Comparison of ENCODE assay signal across 17 cellular contexts in genomic region chr2:239579081-239579480, GRCh38.
DNase-seq lines count a peak whose midpoint lies in the region; ATAC-seq, FAIRE-seq and TF ChIP-seq lines count a peak whose summit lies in the region.
"Had no signal": no experiment of that assay in that cellular context is flagged by ENCODE, and none has a peak within 500 bp of the region (broad histone marks: within the 10 kb centered on the region; RNA-seq: fewer than 3 reads in every experiment).

No MANE protein-coding gene starts in this region.

- no peak overlapping the region for H3K4me3 Mint-ChIP-seq in Caco-2 (ENCODE audit: unreplicated experiment)
- H3K4me3 Mint-ChIP-seq: CD8-positive, alpha-beta T cell had no signal

- BruUV-seq in Caco-2 (replicated peaks; lab: Mats Ljungman, UMichigan) (no TSS peak), HepG2 (replicated peaks; lab: Mats Ljungman, UMichigan) (no TSS peak)

- no peaks in the 10 kb centered on the region for H3K27me3 Mint-ChIP-seq in Caco-2 (ENCODE audit: insufficient read depth, unreplicated experiment)

- no peak for TF ChIP-seq POLR2A in HepG2 (IDR thresholded peaks at IDR 0.05; ENCODE audit: insufficient read depth in 1 of 2, low read depth in 2 of 2, low read length in 2 of 2)

- ATAC-seq in Right ventricle myocardium inferior (no peak), heart right ventricle (no peak), HepG2 (no peak), upper lobe of right lung (no peak)
- ATAC-seq: CD8-positive, alpha-beta T cell had no signal

- CTCF ChIA-PET in Caco-2 (lab: Charles Lee) (no interaction called here), HepG2 (lab: Yijun Ruan, JAX; ENCODE audit: low intra/inter-chr PET ratio, low total read pairs) (no interaction called here)

- H3K27ac ChIP-seq in heart right ventricle = no peak overlapping the region
- H3K27ac ChIP-seq in HepG2 (ENCODE audit: extremely low read length, insufficient read depth, low read length) = no peak overlapping the region
- H3K27ac ChIP-seq in upper lobe of right lung = no peak overlapping the region
- H3K27ac ChIP-seq: C4-2B had no signal

- H3K4me1 Mint-ChIP-seq in Caco-2 (ENCODE audit: low read depth, unreplicated experiment) = peaks cover 14% of the 10 kb centered on the region

- TF ChIP-seq CTCF in heart right ventricle (IDR thresholded peaks at IDR 0.05) (no peak), Caco-2 (IDR thresholded peaks at IDR 0.05; ENCODE audit: insufficient read depth in 1 of 2, low read depth in 1 of 2, low read length in 1 of 2, severe bottlenecking in 1 of 2, unreplicated experiment in 1 of 2) (no peak), HepG2 (CRISPR knock-in tag; IDR thresholded peaks at IDR 0.05) (no peak; the same call in 1 of the 2 replicates), upper lobe of right lung (IDR thresholded peaks at IDR 0.05) (no peak)

- H3K9me3 Mint-ChIP-seq in Caco-2 (ENCODE audit: unreplicated experiment) = no peaks in the 10 kb centered on the region
- H3K9me3 Mint-ChIP-seq: CD8-positive, alpha-beta T cell had no signal

- TF ChIP-seq RAD21 in HepG2 (CRISPR knock-in tag; IDR thresholded peaks at IDR 0.05) = no peak

- no peaks in the 10 kb centered on the region for H3K4me1 ChIP-seq in heart right ventricle
- peaks cover 16% of the 10 kb centered on the region; the same call in 1 of the 2 replicates for H3K4me1 ChIP-seq in Caco-2
- H3K4me1 ChIP-seq in HepG2 (ENCODE audit: insufficient read depth, low read length) = peaks cover 62% of the 10 kb centered on the region
- no peaks in the 10 kb centered on the region for H3K4me1 ChIP-seq in upper lobe of right lung
- H3K4me1 ChIP-seq: HAP-1 had no signal

- H3K4me2 ChIP-seq in HepG2 (ENCODE audit: low read depth, low read length) = no peak overlapping the region

- H3K27ac Mint-ChIP-seq in Caco-2 (ENCODE audit: unreplicated experiment) = peak overlapping the region; percentile 78
- H3K27ac Mint-ChIP-seq: CD8-positive, alpha-beta T cell had no signal

- no peaks in the 10 kb centered on the region for H4K20me1 ChIP-seq in HepG2 (ENCODE audit: insufficient read depth, low read length)

- H2AFZ ChIP-seq in HepG2 (ENCODE audit: low read length) = no peak overlapping the region

- POLR2A ChIA-PET in Caco-2 (lab: Charles Lee) = no interaction called here
- POLR2A ChIA-PET in HepG2 (lab: Yijun Ruan, JAX) = no interaction called here

- intact Hi-C loops in Right ventricle myocardium inferior (cut with DNase I) = no loop called here
- intact Hi-C loops in heart right ventricle (cut with DNase I) = no loop called here
- intact Hi-C loops in Caco-2 (cut with micrococcal nuclease; ENCODE audit: unreplicated experiment) = loop anchor here (10.0 kb wide), 1 partner anchor 174 kb away; the partner anchor contains the start of gene HDAC4
- intact Hi-C loops in HepG2 (cut with micrococcal nuclease; ENCODE audit: unreplicated experiment) = no loop called here
- intact Hi-C loops in upper lobe of right lung (cut with DNase I) = no loop called here

- H3K36me3 Mint-ChIP-seq in Caco-2 (ENCODE audit: insufficient read depth, unreplicated experiment) = peaks cover 7% of the 10 kb centered on the region
- H3K36me3 Mint-ChIP-seq: CD8-positive, alpha-beta T cell had no signal

- H3K27me3 ChIP-seq in heart right ventricle (peaks cover 0 to 48% (median 33%) of the 10 kb centered on the region in 7 donors), Caco-2 (replicated peaks; ENCODE audit: control insufficient read depth, insufficient read depth, low read length) (no peaks in the 10 kb centered on the region), HepG2 (ENCODE audit: control insufficient read depth in 1 of 2, insufficient read depth in 2 of 2, low read length in 2 of 2) (peaks cover 7 to 29% of the 10 kb centered on the region in 2 experiments; a peak in 3 of 5 replicates), upper lobe of right lung (no peaks in the 10 kb centered on the region)

- TF ChIP-seq EP300 in HepG2 (IDR thresholded peaks at IDR 0.05; ENCODE audit: low read depth in 2 of 2, low read length in 2 of 2) = no peak
- no peak for TF ChIP-seq EP300 in HepG2 (CRISPR knock-in tag; IDR thresholded peaks at IDR 0.05; ENCODE audit: borderline replicate concordance)

- FAIRE-seq in HepG2 (lab: Jason Lieb, UNC) (no peak), urothelium cell line (lab: Jason Lieb, UNC) (no peak)
- FAIRE-seq: GM19239, H1 had no signal

- no peaks in the 10 kb centered on the region for H3K79me2 ChIP-seq in HepG2 (ENCODE audit: insufficient read depth, low read length)

- no peak overlapping the region for H3K4me3 ChIP-seq in heart right ventricle
- H3K4me3 ChIP-seq in Caco-2 (ENCODE audit: low read depth, low read length) = no peak overlapping the region
- no peak overlapping the region for H3K4me3 ChIP-seq in HepG2 (replicated peaks in 1 of 3; ENCODE audit: insufficient read depth in 1 of 3, low read depth in 2 of 3, low read length in 3 of 3)
- no peak overlapping the region for H3K4me3 ChIP-seq in upper lobe of right lung
- H3K4me3 ChIP-seq: HAP-1 had no signal

- in situ Hi-C loops in HepG2 (cut with HindIII; ENCODE audit: extremely low pct_ligation_motif_present, low pct_unique_long_range_greater_than_20kb) = no loop called here

- peak; percentile 55 for DNase-seq in Right ventricle myocardium inferior (ENCODE audit: missing footprints)
- DNase-seq in heart right ventricle = no peak
- no peak for DNase-seq in Caco-2
- DNase-seq in HepG2 (ENCODE audit: low spot score) = no peak
- peak; percentile 40 for DNase-seq in upper lobe of right lung
- no peak for DNase-seq in urothelium cell line (ENCODE audit: low spot score)
- DNase-seq in GM19240 (ENCODE audit: insufficient read length, low spot score) = no peak
- DNase-seq in NCI-H524 (lab: John Stamatoyannopoulos, UW) = no peak
- DNase-seq: 8988T; ACHN; CD8-positive, alpha-beta T cell; COR-L47; GF-D8 had no signal

- H3K9ac ChIP-seq in HepG2 (ENCODE audit: insufficient read depth, low read depth, low read length) = no peak overlapping the region

- H3K9me3 ChIP-seq in heart right ventricle (peaks cover 0 to 7% (median 0%) of the 10 kb centered on the region in 11 donors), Caco-2 (no peaks in the 10 kb centered on the region), HepG2 (ENCODE audit: low read length) (peaks cover 7% of the 10 kb centered on the region; the same call in 1 of the 2 replicates), upper lobe of right lung (no peaks in the 10 kb centered on the region)
- H3K9me3 ChIP-seq: HAP-1 had no signal

- 93 to 95% methylated on average over 12 of the region's 12 CpGs for WGBS in heart right ventricle, 2 donors
- WGBS in HepG2 (ENCODE audit: low lambda C conversion rate) = 49% methylated on average over 11 of the region's 12 CpGs

- no peaks in the 10 kb centered on the region for H3K36me3 ChIP-seq in heart right ventricle
- no peaks in the 10 kb centered on the region for H3K36me3 ChIP-seq in Caco-2 (ENCODE audit: control insufficient read depth, insufficient read depth, low read length)
- H3K36me3 ChIP-seq in HepG2 (replicated peaks in 1 of 2; ENCODE audit: control insufficient read depth in 1 of 2, insufficient read depth in 2 of 2, low read length in 2 of 2) = no peaks in the 10 kb centered on the region
- H3K36me3 ChIP-seq in upper lobe of right lung = no peaks in the 10 kb centered on the region
- H3K36me3 ChIP-seq: HAP-1 had no signal

TF ChIP-seq in HepG2, 621 proteins besides CTCF, POLR2A, EP300 and RAD21 (continues in another document):
- 0 out of 2 replicates have a peak, but pooled peaks have one; percentile 36 for TF ChIP-seq NFKB2 (CRISPR knock-in tag; IDR thresholded peaks at IDR 0.05; ENCODE audit: borderline replicate concordance)
- TF ChIP-seq ZNF274 (CRISPR knock-in tag; IDR thresholded peaks at IDR 0.05) = no peak
- TF ChIP-seq NR2F1 (CRISPR knock-in tag; IDR thresholded peaks at IDR 0.05) = no peak
- TF ChIP-seq ZFX (CRISPR knock-in tag; IDR thresholded peaks at IDR 0.05; ENCODE audit: low read depth) = 0 out of 2 replicates have a peak, but pooled peaks have one; percentile 11
- TF ChIP-seq ZFP62 (CRISPR knock-in tag; IDR thresholded peaks at IDR 0.05) = no peak
- TF ChIP-seq ELF1 (CRISPR knock-in tag; IDR thresholded peaks at IDR 0.05) = peak; percentile 39; the same call in 1 of the 2 replicates
- no peak for TF ChIP-seq ZNF121 (CRISPR knock-in tag; IDR thresholded peaks at IDR 0.05)
- 0 out of 2 replicates have a peak, but pooled peaks have one; percentile 66 for TF ChIP-seq HNRNPL (IDR thresholded peaks at IDR 0.05; ENCODE audit: low read depth, low read length)
- TF ChIP-seq ZBTB3 (CRISPR knock-in tag; IDR thresholded peaks at IDR 0.05; ENCODE audit: borderline replicate concordance, low read depth) = no peak
- TF ChIP-seq GABPA (IDR thresholded peaks at IDR 0.05; ENCODE audit: low read depth, low read length) = no peak
- no peak for TF ChIP-seq GABPA (CRISPR knock-in tag; IDR thresholded peaks at IDR 0.05; ENCODE audit: low read depth)
- peak; percentile 42; the same call in 1 of the 2 replicates for TF ChIP-seq ZFY (CRISPR knock-in tag; IDR thresholded peaks at IDR 0.05)
- TF ChIP-seq RXRA (CRISPR knock-in tag; IDR thresholded peaks at IDR 0.05) = 0 out of 2 replicates have a peak, but pooled peaks have one; percentile 30
- TF ChIP-seq, protein P1, sequence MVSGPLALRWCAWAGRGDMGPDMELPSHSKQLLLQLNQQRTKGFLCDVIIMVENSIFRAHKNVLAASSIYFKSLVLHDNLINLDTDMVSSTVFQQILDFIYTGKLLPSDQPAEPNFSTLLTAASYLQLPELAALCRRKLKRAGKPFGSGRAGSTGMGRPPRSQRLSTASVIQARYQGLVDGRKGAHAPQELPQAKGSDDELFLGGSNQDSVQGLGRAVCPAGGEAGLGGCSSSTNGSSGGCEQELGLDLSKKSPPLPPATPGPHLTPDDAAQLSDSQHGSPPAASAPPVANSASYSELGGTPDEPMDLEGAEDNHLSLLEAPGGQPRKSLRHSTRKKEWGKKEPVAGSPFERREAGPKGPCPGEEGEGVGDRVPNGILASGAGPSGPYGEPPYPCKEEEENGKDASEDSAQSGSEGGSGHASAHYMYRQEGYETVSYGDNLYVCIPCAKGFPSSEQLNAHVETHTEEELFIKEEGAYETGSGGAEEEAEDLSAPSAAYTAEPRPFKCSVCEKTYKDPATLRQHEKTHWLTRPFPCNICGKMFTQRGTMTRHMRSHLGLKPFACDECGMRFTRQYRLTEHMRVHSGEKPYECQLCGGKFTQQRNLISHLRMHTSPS (CRISPR knock-in tag; IDR thresholded peaks at IDR 0.05; ENCODE audit: low read depth) = peak; percentile 93
- peak; percentile 48; the same call in 1 of the 2 replicates for TF ChIP-seq SALL1 (CRISPR knock-in tag; IDR thresholded peaks at IDR 0.05)

Comparison
In these comparisons a context has a peak if more than half of its experiments do, and no peak if none do; other contexts are left out.
1. DNase-seq: peak in Right ventricle myocardium inferior (single experiment) and upper lobe of right lung (single experiment); none in heart right ventricle (0 of 2), Caco-2 (0 of 2), HepG2 (single experiment), urothelium cell line (single experiment), GM19240 (single experiment) and NCI-H524 (0 of 2).